12 cellular contexts compared by ENCODE assay signal in the genomic region with DNA sequence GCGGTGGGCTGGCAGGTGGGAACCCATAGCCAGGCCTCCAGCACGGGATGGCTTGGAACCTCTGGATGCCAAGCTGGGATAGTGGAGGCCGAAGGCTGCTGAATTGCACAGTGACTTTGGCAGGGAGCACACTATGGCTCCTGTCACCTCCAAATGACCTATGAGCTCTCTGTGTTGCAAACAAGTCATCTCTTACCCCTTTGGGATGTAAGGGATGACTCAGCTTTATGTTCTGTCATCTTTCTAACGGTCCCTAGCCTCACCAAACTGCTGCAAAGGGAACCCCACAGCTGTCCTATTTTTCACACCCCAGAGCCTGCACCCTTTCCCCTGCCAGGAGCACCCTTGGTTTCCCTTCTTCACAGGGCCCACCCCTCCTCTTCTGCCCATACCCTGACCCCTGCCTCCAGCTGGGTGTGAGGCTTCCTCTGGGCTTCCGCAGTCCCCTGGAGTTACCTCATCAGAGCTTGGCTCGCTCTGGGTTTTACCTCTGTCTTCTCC. TPM values are rescaled to one million over a fixed set of nuclear protein-coding genes. Genes with fewer than 3 reads are reported as not detected.
DNase-seq lines count a peak whose midpoint lies in the region; ATAC-seq, FAIRE-seq and TF ChIP-seq lines count a peak whose summit lies in the region.
"Had no signal": no experiment of that assay in that cellular context is flagged by ENCODE, and none has a peak within 500 bp of the region (broad histone marks: within the 10 kb centered on the region; RNA-seq: fewer than 3 reads in every experiment).

No MANE protein-coding gene starts in this region.

- no peak overlapping the region for H3K4ac ChIP-seq in H1 (replicated peaks; ENCODE audit: insufficient read length, low read depth, low read length)

- H3K4me1 ChIP-seq in A549 (peaks cover 11% of the 10 kb centered on the region), H1 (replicated peaks in 1 of 4; ENCODE audit: control insufficient read depth in 3 of 4, insufficient read depth in 4 of 4, low read length in 3 of 4) (peaks cover 0 to 2% (median under 1%) of the 10 kb centered on the region in 4 experiments; a peak in 2 of 7 replicates), stomach (peaks cover 17 to 43% (median 20%) of the 10 kb centered on the region in 4 donors)
- H3K4me1 ChIP-seq: prostate gland had no signal

- TF ChIP-seq CTCF in A549 (IDR thresholded peaks at IDR 0.05) (no peak), NB4 (IDR thresholded peaks at IDR 0.05; ENCODE audit: low read depth, low read length) (no peak), H1 (IDR thresholded peaks at IDR 0.05; ENCODE audit: control extremely low read depth in 1 of 3, insufficient read depth in 1 of 3, low read depth in 1 of 3, low read length in 3 of 3) (no peak), stomach (IDR thresholded peaks at IDR 0.05) (no peak)

- H3K14ac ChIP-seq in H1 (ENCODE audit: insufficient read length), result no peak overlapping the region

- H3K4me3 ChIP-seq in A549, result no peak overlapping the region
- H3K4me3 ChIP-seq in NB4 (ENCODE audit: low read depth, low read length), result no peak overlapping the region
- no peak overlapping the region for H3K4me3 ChIP-seq in H1 (ENCODE audit: extremely low read depth in 1 of 4, insufficient read depth in 2 of 4, low read depth in 3 of 4, low read length in 4 of 4)
- no peak overlapping the region for H3K4me3 ChIP-seq in stomach
- H3K4me3 ChIP-seq: cardiac muscle cell, prostate gland had no signal

- H3K23me2 ChIP-seq in H1 (ENCODE audit: low read depth, low read length), result peaks cover 9% of the 10 kb centered on the region; the same call in 1 of the 2 replicates

- no peak overlapping the region for H4K8ac ChIP-seq in H1 (ENCODE audit: extremely low read depth, insufficient read depth, low read length)

- TF ChIP-seq POLR2A in A549 (IDR thresholded peaks at IDR 0.05; ENCODE audit: low read length), result no peak
- TF ChIP-seq POLR2A in NB4 (IDR thresholded peaks at IDR 0.05; ENCODE audit: extremely low read depth, insufficient read length), result no peak
- TF ChIP-seq POLR2A in H1 (IDR thresholded peaks at IDR 0.05; ENCODE audit: control extremely low read depth in 1 of 2, low read depth in 2 of 2, low read length in 2 of 2), result no peak
- TF ChIP-seq POLR2A in stomach (IDR thresholded peaks at IDR 0.05), result no peak

- H3K9ac ChIP-seq in H1 (replicated peaks in 1 of 4; ENCODE audit: extremely low read depth in 1 of 4, low read depth in 3 of 4, low read length in 3 of 4), result no peak overlapping the region

- no peaks in the 10 kb centered on the region for H3K79me1 ChIP-seq in H1 (ENCODE audit: low read depth, low read length)

- H3K56ac ChIP-seq in H1 (replicated peaks; ENCODE audit: insufficient read length, low read depth, low read length), result no peak overlapping the region

- H4K20me1 ChIP-seq in H1 (replicated peaks in 1 of 2; ENCODE audit: control insufficient read depth in 1 of 2, insufficient read depth in 2 of 2, low read length in 2 of 2), result peaks cover 0 to 4% of the 10 kb centered on the region in 2 experiments

- H3K36me3 ChIP-seq in H1 (ENCODE audit: control insufficient read depth in 2 of 4, insufficient read depth in 4 of 4, low read length in 3 of 4), result no peaks in the 10 kb centered on the region
- no peaks in the 10 kb centered on the region for H3K36me3 ChIP-seq in stomach
- H3K36me3 ChIP-seq: cardiac muscle cell, prostate gland had no signal

- no peak overlapping the region for H2AK5ac ChIP-seq in H1 (ENCODE audit: low read depth, low read length)

- FAIRE-seq in A549 (lab: Jason Lieb, UNC) (no peak), H1 (lab: Jason Lieb, UNC) (no peak)

- no peak overlapping the region for H2AFZ ChIP-seq in H1 (ENCODE audit: low read length)

- H3K9me3 ChIP-seq in A549 (no peaks in the 10 kb centered on the region), H1 (ENCODE audit: insufficient read depth in 2 of 2, low read depth in 1 of 2, low read length in 1 of 2) (no peaks in the 10 kb centered on the region), stomach (no peaks in the 10 kb centered on the region)
- H3K9me3 ChIP-seq: prostate gland had no signal

- POLR2A ChIA-PET in A549 (lab: Yijun Ruan, JAX) (no interaction called here), H1 (lab: Charles Lee; ENCODE audit: partially characterized antibody) (interaction anchor here (1.0 to 3.0 kb wide), 4 partner anchors 24 to 181 kb away, joined by 3 to 14 read pairs (median 4); no protein-coding TSS in a partner anchor)

- H3K27me3 ChIP-seq in H1 (replicated peaks in 1 of 4; ENCODE audit: control insufficient read depth in 3 of 4, extremely low read depth in 1 of 4, insufficient read depth in 3 of 4, low read length in 3 of 4), result peaks cover 22 to 44% (median 40%) of the 10 kb centered on the region in 4 experiments
- peaks cover 19 to 87% (median 45%) of the 10 kb centered on the region in 3 donors for H3K27me3 ChIP-seq in stomach

- H3K18ac ChIP-seq in H1 (ENCODE audit: extremely low read depth, low read length), result no peak overlapping the region

- TF ChIP-seq RAD21 in A549 (conservative IDR thresholded peaks at IDR 0.05 in 1 of 2, IDR thresholded peaks at IDR 0.05 in 1 of 2) (no peak), H1 (IDR thresholded peaks at IDR 0.05 in 1 of 2, conservative IDR thresholded peaks at IDR 0.05 in 1 of 2; ENCODE audit: low read depth in 2 of 2, low read length in 2 of 2) (no peak)

- intact Hi-C loops in stomach (cut with DNase I; ENCODE audit: low total_unique reads), result loop anchor here (5.0 kb wide), 1 partner anchor 74 kb away; no protein-coding TSS in a partner anchor
- intact Hi-C loops in head of caudate nucleus (cut with DNase I), result loop anchor here (2.0 kb wide), 1 partner anchor 71 kb away; no protein-coding TSS in a partner anchor

- H2BK20ac ChIP-seq in H1 (ENCODE audit: low read length), result no peak overlapping the region

- no peak overlapping the region for H2BK120ac ChIP-seq in H1 (replicated peaks; ENCODE audit: low read depth, low read length)

- H3K79me2 ChIP-seq in H1 (ENCODE audit: control insufficient read depth in 1 of 2, insufficient read depth in 2 of 2, low read length in 2 of 2), result no peaks in the 10 kb centered on the region

- no peak overlapping the region for H3K23ac ChIP-seq in H1 (ENCODE audit: insufficient read length)

- ATAC-seq in A549, result 0 out of 6 replicates have a peak, but pooled peaks of 1 of the 2 experiments have one; percentile 5

- H3K4me2 ChIP-seq in A549, result 0 out of 3 replicates have a peak overlapping the region, but pooled peaks have one; percentile 30
- H3K4me2 ChIP-seq in H1 (ENCODE audit: insufficient read depth in 1 of 2, low read depth in 2 of 2, low read length in 2 of 2), result no peak overlapping the region

- no peak for TF ChIP-seq EP300 in A549 (IDR thresholded peaks at IDR 0.05)
- TF ChIP-seq EP300 in H1 (IDR thresholded peaks at IDR 0.05; ENCODE audit: borderline replicate concordance in 1 of 2, low read depth in 2 of 2, low read length in 2 of 2), result no peak
- TF ChIP-seq EP300 in stomach (IDR thresholded peaks at IDR 0.05), result no peak

- no peak overlapping the region for H2BK12ac ChIP-seq in H1 (ENCODE audit: low read depth, low read length)

- WGBS in A549 (ENCODE audit: missing lambda C conversion rate), result 88% methylated on average over 6 of the region's 6 CpGs
- 89% methylated on average over 6 of the region's 6 CpGs; no CpG with 5 or more reads in 1 of the 2 experiments for WGBS in H1 (ENCODE audit: extremely low coverage in 1 of 2, insufficient coverage in 1 of 2, insufficient read length in 1 of 2, insufficient replicate concordance in 2 of 2, low coverage in 1 of 2, low lambda C conversion rate in 2 of 2, missing lambda C conversion rate in 1 of 2), 2 experiments
- WGBS in stomach, 5 donors, result 82 to 93% (median 86%) methylated on average over 6 of the region's 6 CpGs

- CTCF ChIA-PET in A549 (lab: Yijun Ruan, JAX), result interaction anchor here (0.7 to 4.5 kb wide), 35 partner anchors 9 to 1264 kb away, joined by 3 to 84 read pairs (median 4); no protein-coding TSS in a partner anchor
- CTCF ChIA-PET in H1 (lab: Charles Lee; ENCODE audit: partially characterized antibody), result interaction anchor here (0.6 to 14.2 kb wide), 45 partner anchors 10 to 1246 kb away, joined by 3 to 335 read pairs (median 6); no protein-coding TSS in a partner anchor

- peak in 1 of 2 experiments; percentile 12 for DNase-seq in A549 (ENCODE audit: low read depth in 1 of 2, low spot score in 1 of 2)
- peak; percentile 93 for DNase-seq in GF-D8 (lab: John Stamatoyannopoulos, UW)
- peak; percentile 85 for DNase-seq in NB4 (ENCODE audit: low read depth)
- no peak for DNase-seq in H1 (ENCODE audit: low read depth in 1 of 2, low spot score in 2 of 2)
- DNase-seq in DMS 273 treated with DMSO at 0.1 percent for 48 hours (lab: John Stamatoyannopoulos, UW), result no peak
- DNase-seq in NCI-H82 (lab: John Stamatoyannopoulos, UW), result no peak
- DNase-seq in stomach, result no peak
- DNase-seq in head of caudate nucleus, result no peak

- no peak overlapping the region for H2BK5ac ChIP-seq in H1 (ENCODE audit: low read depth, low read length)

- no peak overlapping the region for H3K27ac ChIP-seq in A549
- no peak overlapping the region for H3K27ac ChIP-seq in H1 (ENCODE audit: low read depth, low read length)
- no peak overlapping the region for H3K27ac ChIP-seq in stomach
- H3K27ac ChIP-seq: cardiac muscle cell, prostate gland had no signal

- H4K5ac ChIP-seq in H1 (ENCODE audit: insufficient read length, low read depth, low read length), result no peak overlapping the region

- 0 out of 2 replicates have a peak overlapping the region, but pooled peaks have one; percentile 74 for H2BK15ac ChIP-seq in H1 (ENCODE audit: low read length)

- H4K91ac ChIP-seq in H1 (replicated peaks; ENCODE audit: insufficient read length, low read length), result no peak overlapping the region

TF ChIP-seq in H1, 55 proteins besides CTCF, POLR2A, EP300 and RAD21 (continues in another document):
- TF ChIP-seq GABPA (IDR thresholded peaks at IDR 0.05; ENCODE audit: borderline replicate concordance, insufficient read depth, low read length), result no peak

RNA-seq across cellular contexts. Expression of gene SCUBE1, which starts 2.6 kb away (rescaled TPM):
- polyA plus RNA-seq in A549 (2011; rRNA removed) (0.08 and 0.12 TPM in 2 replicates), A549 (2017; fragmentation: RNase III; extraction: RNeasy Plus Mini Kit Qiagen cat#74134 plus additional on column Dnase treatment) (0.01 to 0.12 TPM (median 0.01 TPM) in 3 replicates), H1 (2011; rRNA removed) (2.3 and 5.4 TPM in 2 replicates), stomach (1 to 10 TPM in 1 of 3 donors, under 1 TPM in 2; 0.31 to 3.0 (median 0.62) TPM)
- polyA plus RNA-seq in A549 (2012; cell fraction: cytosol; rRNA removed), result 0.04 and 0.05 TPM in 2 replicates
- polyA plus RNA-seq in A549 (2012; cell fraction: nucleus; rRNA removed), result 0.05 and 0.19 TPM in 2 replicates
- not detected in 2 replicates for polyA minus RNA-seq in A549 (2011; rRNA and poly(A)+ RNA removed)
- total RNA-seq in H1 (2021; fragmentation: NEBNext Ultra II Directional; extraction: Animal tissue kit (Norgen Biotek cat#: 25700)), result 4.9 and 5.5 TPM in 2 replicates
- 3.1 TPM for polyA plus RNA-seq in H1 (2011; cell fraction: cytosol; rRNA removed)
- 14.2 TPM for polyA plus RNA-seq in H1 (2011; cell fraction: nucleus; rRNA removed)
- polyA plus RNA-seq in H1 (2012, experiment 1 of 2), result 1.1 to 3.9 TPM (median 2.9 TPM) in 4 replicates
- polyA plus RNA-seq in H1 (2012, experiment 2 of 2), result 1.3 TPM
- polyA plus RNA-seq in H1 (2013, experiment 1 of 2), result 11.7 TPM
- polyA plus RNA-seq in H1 (2013, experiment 2 of 2), result 11.5 TPM
- polyA minus RNA-seq in H1 (2011; rRNA and poly(A)+ RNA removed), result 7.9 and 16.9 TPM in 2 replicates
- polyA minus RNA-seq in H1 (2011; cell fraction: cytosol; rRNA and poly(A)+ RNA removed), result 2.4 TPM
- 12.5 TPM for polyA minus RNA-seq in H1 (2011; cell fraction: nucleus; rRNA and poly(A)+ RNA removed)
- total RNA-seq in stomach, result 1 to 10 TPM; 1.2 to 8.0 (median 2.3) TPM
- total RNA-seq: epithelial cell of proximal tubule had no signal
- polyA plus RNA-seq: CD8-positive, alpha-beta memory T cell had no signal

Comparison
In these comparisons a context has a peak if more than half of its experiments do, and no peak if none do; other contexts are left out.
1. DNase-seq: peak in GF-D8 (single experiment) and NB4 (single experiment); none in H1 (0 of 2), DMS 273 treated with DMSO at 0.1 percent for 48 hours (single experiment), NCI-H82 (single experiment), stomach (single experiment) and head of caudate nucleus (0 of 42).
2. Of the 18 proteins assayed by ChIP-seq in both H1 and A549: peak only in H1: none; only in A549: MAFK; in both: none; in neither: 17.